In genomic region chr1:117213046-117213445, GRCh38 we compare ENCODE assay signal across 26 cellular contexts. TPM values are rescaled to one million over a fixed set of nuclear protein-coding genes. Genes with fewer than 3 reads are reported as not detected.
"Had no signal": no experiment of that assay in that cellular context is flagged by ENCODE, and none has a peak within 500 bp of the region (broad histone marks: within the 10 kb centered on the region; RNA-seq: fewer than 3 reads in every experiment).

No MANE protein-coding gene starts in this region.

- ATAC-seq: gastrocnemius medialis, heart right ventricle, left cardiac atrium, left lung, left ventricle myocardium superior, lower lobe of right lung had no signal

- H3K4me1 ChIP-seq: gastrocnemius medialis, left lung, lower lobe of right lung had no signal

- H3K27me3 ChIP-seq: gastrocnemius medialis, left lung had no signal

- H3K9me3 ChIP-seq: gastrocnemius medialis, lower lobe of right lung had no signal

- H3K36me3 ChIP-seq: esophagus squamous epithelium, gastrocnemius medialis, heart right ventricle, left lung, lower lobe of right lung had no signal

- H3K4me3 ChIP-seq: coronary artery, dorsolateral prefrontal cortex, esophagus squamous epithelium, gastrocnemius medialis, heart right ventricle, left lung, lower lobe of right lung had no signal

- FAIRE-seq: colon, endothelial cell of umbilical vein, islet of Langerhans, keratinocyte had no signal

- H3K27ac ChIP-seq: coronary artery, dorsolateral prefrontal cortex, esophagus squamous epithelium, gastrocnemius medialis, heart right ventricle, left lung, lower lobe of right lung had no signal

- DNase-seq: dermis blood vessel endothelial cell; dorsolateral prefrontal cortex; effector CD4-positive, alpha-beta T cell; effector memory CD4-positive, alpha-beta T cell; esophagus squamous epithelium; foreskin fibroblast; foreskin melanocyte; gastrocnemius medialis; glutamatergic neuron; heart right ventricle; hippocampal formation; left cardiac atrium; left lung; left ventricle myocardium superior; lower lobe of right lung; mesenchymal stem cell; midbrain had no signal

RNA-seq across cellular contexts. Expression of gene VTCN1, which starts 2.3 kb away (rescaled TPM):
- total RNA-seq: endothelial cell of umbilical vein, gastrocnemius medialis, glomerular endothelial cell, left cardiac atrium, left ventricle myocardium superior, lung microvascular endothelial cell, mesenteric fat pad, mononuclear cell had no signal
- polyA plus RNA-seq: endothelial cell of umbilical vein, heart right ventricle, keratinocyte had no signal
